In genomic region chr13:110478405-110479214, GRCh38 we compare ENCODE assay signal across 26 cellular contexts.
DNase-seq lines count a peak whose midpoint lies in the region; ATAC-seq, FAIRE-seq and TF ChIP-seq lines count a peak whose summit lies in the region.
"Had no signal": no experiment of that assay in that cellular context is flagged by ENCODE, and none has a peak within 500 bp of the region (broad histone marks: within the 10 kb centered on the region; RNA-seq: fewer than 3 reads in every experiment).

No MANE protein-coding gene starts in this region.

- TF ChIP-seq POLR2A in right lobe of liver (IDR thresholded peaks at IDR 0.05) (no peak), HepG2 (IDR thresholded peaks at IDR 0.05; ENCODE audit: insufficient read depth in 1 of 2, low read depth in 2 of 2, low read length in 2 of 2) (no peak)

- ATAC-seq in right lobe of liver (peak in 3 of 4 donors; percentile 13 to 25 (median 19)), HepG2 (no peak), sciatic nerve (peak; percentile 23), upper lobe of right lung (peak; percentile 6), HG03159 (IDR thresholded peaks at IDR 0.05; ENCODE audit: unreplicated experiment) (no peak)
- ATAC-seq: activated CD8-positive, alpha-beta T cell treated with anti-CD3 and anti-CD28 coated beads for 36 hours had no signal

- H3K4me2 ChIP-seq in HepG2 (ENCODE audit: low read depth, low read length): no peak overlapping the region

- no peak for FAIRE-seq in HepG2 (lab: Jason Lieb, UNC)
- FAIRE-seq: A204.1, GM12892 had no signal

- no peaks in the 10 kb centered on the region for H3K9me3 Mint-ChIP-seq in endothelial cell (ENCODE audit: unreplicated experiment)
- H3K9me3 Mint-ChIP-seq: activated CD8-positive, alpha-beta T cell treated with anti-CD3 and anti-CD28 coated beads for 36 hours; HFFc6; natural killer cell treated with Interleukin-12 subunit alpha and Interleukin-12 subunit beta and Interleukin-15 and Interleukin-18, amount 100 ng/mL, for 72 hours; type B pancreatic cell had no signal

- peaks cover 30% of the 10 kb centered on the region for H3K27me3 Mint-ChIP-seq in endothelial cell (ENCODE audit: unreplicated experiment)
- H3K27me3 Mint-ChIP-seq: activated CD8-positive, alpha-beta T cell treated with anti-CD3 and anti-CD28 coated beads for 36 hours; B cell had no signal

- no peaks in the 10 kb centered on the region for H3K4me1 ChIP-seq in right lobe of liver
- H3K4me1 ChIP-seq in HepG2 (ENCODE audit: insufficient read depth, low read length): peaks cover 21% of the 10 kb centered on the region
- H3K4me1 ChIP-seq in upper lobe of right lung: no peaks in the 10 kb centered on the region
- H3K4me1 ChIP-seq in HAP-1: no peaks in the 10 kb centered on the region
- H3K4me1 ChIP-seq: breast epithelium had no signal

- intact Hi-C loops in right lobe of liver (cut with DNase I) (no loop called here), HepG2 (cut with micrococcal nuclease; ENCODE audit: unreplicated experiment) (no loop called here), sciatic nerve (cut with DNase I) (no loop called here), upper lobe of right lung (cut with DNase I) (no loop called here)

- H3K4me3 ChIP-seq in right lobe of liver: no peak overlapping the region
- no peak overlapping the region for H3K4me3 ChIP-seq in HepG2 (replicated peaks in 1 of 3; ENCODE audit: insufficient read depth in 1 of 3, low read depth in 2 of 3, low read length in 3 of 3)
- H3K4me3 ChIP-seq in upper lobe of right lung: no peak overlapping the region
- no peak overlapping the region for H3K4me3 ChIP-seq in HAP-1
- H3K4me3 ChIP-seq: breast epithelium had no signal

- H4K20me1 ChIP-seq in HepG2 (ENCODE audit: insufficient read depth, low read length): no peaks in the 10 kb centered on the region

- TF ChIP-seq CTCF in right lobe of liver (IDR thresholded peaks at IDR 0.05) (no peak), HepG2 (CRISPR knock-in tag; IDR thresholded peaks at IDR 0.05) (no peak), endothelial cell (IDR thresholded peaks at IDR 0.05; ENCODE audit: unreplicated experiment) (no peak), upper lobe of right lung (IDR thresholded peaks at IDR 0.05) (no peak)

- H3K36me3 ChIP-seq in right lobe of liver: no peaks in the 10 kb centered on the region
- H3K36me3 ChIP-seq in HepG2 (replicated peaks in 1 of 2; ENCODE audit: control insufficient read depth in 1 of 2, insufficient read depth in 2 of 2, low read length in 2 of 2): no peaks in the 10 kb centered on the region
- peaks cover 34% of the 10 kb centered on the region for H3K36me3 ChIP-seq in upper lobe of right lung
- H3K36me3 ChIP-seq in HAP-1 (replicated peaks): no peaks in the 10 kb centered on the region
- H3K36me3 ChIP-seq: breast epithelium had no signal

- DNase-seq in right lobe of liver (no peak), HepG2 (ENCODE audit: low spot score) (no peak), endothelial cell (ENCODE audit: low spot score) (no peak), sciatic nerve (ENCODE audit: low spot score) (no peak), upper lobe of right lung (no peak), HAP-1 (ENCODE audit: low spot score in 2 of 2) (no peak), NCI-H128 (lab: John Stamatoyannopoulos, UW; ENCODE audit: unreplicated experiment) (no peak)
- DNase-seq: activated CD8-positive, alpha-beta T cell treated with anti-CD3 and anti-CD28 coated beads for 36 hours; activated gamma-delta T cell; activated T-cell treated with anti-CD3 and anti-CD28 coated beads for 4 hours; COR-L47; DMS79 treated with DMSO at 0.1 percent for 48 hours; HFFc6; Kasumi-1; NCI-H1417; NCI-H2107; NCI-H526 treated with DMSO at 0.1 percent for 48 hours; stimulated activated CD4-positive, alpha-beta T cell treated with anti-CD3 and anti-CD28 coated beads, Interleukin-1b, Interleukin-23, amount 100 ng/mL, for 48 hours; T1000 had no signal

- peak overlapping the region; percentile 42 for H3K4me3 Mint-ChIP-seq in endothelial cell (ENCODE audit: unreplicated experiment)
- H3K4me3 Mint-ChIP-seq: activated CD8-positive, alpha-beta T cell treated with anti-CD3 and anti-CD28 coated beads for 36 hours; B cell; HFFc6; natural killer cell treated with Interleukin-12 subunit alpha and Interleukin-12 subunit beta and Interleukin-15 and Interleukin-18, amount 100 ng/mL, for 72 hours; type B pancreatic cell had no signal

- no peak overlapping the region for H2AFZ ChIP-seq in HepG2 (ENCODE audit: low read length)

- no peak for TF ChIP-seq EP300 in HepG2 (IDR thresholded peaks at IDR 0.05; ENCODE audit: low read depth in 2 of 2, low read length in 2 of 2)
- no peak for TF ChIP-seq EP300 in HepG2 (CRISPR knock-in tag; IDR thresholded peaks at IDR 0.05; ENCODE audit: borderline replicate concordance)

- no peaks in the 10 kb centered on the region for H3K79me2 ChIP-seq in HepG2 (ENCODE audit: insufficient read depth, low read length)

- no TSS peak for BruUV-seq in HepG2 (replicated peaks; lab: Mats Ljungman, UMichigan)

- POLR2A ChIA-PET in HepG2 (lab: Yijun Ruan, JAX): no interaction called here

- H3K27ac ChIP-seq in right lobe of liver (no peak overlapping the region), HepG2 (ENCODE audit: extremely low read length, insufficient read depth, low read length) (no peak overlapping the region), upper lobe of right lung (no peak overlapping the region)
- H3K27ac ChIP-seq: breast epithelium had no signal

- in situ Hi-C loops in HepG2 (cut with HindIII; ENCODE audit: extremely low pct_ligation_motif_present, low pct_unique_long_range_greater_than_20kb) (no loop called here), HAP-1 (cut with MboI; ENCODE audit: low sequenced_read_pairs) (no loop called here)

- H3K27me3 ChIP-seq in right lobe of liver (no peaks in the 10 kb centered on the region), HepG2 (ENCODE audit: control insufficient read depth in 1 of 2, insufficient read depth in 2 of 2, low read length in 2 of 2) (peaks cover 1 to 79% of the 10 kb centered on the region in 2 experiments), upper lobe of right lung (no peaks in the 10 kb centered on the region), HAP-1 (ENCODE audit: low read depth) (no peaks in the 10 kb centered on the region)
- H3K27me3 ChIP-seq: breast epithelium had no signal

- TF ChIP-seq RAD21 in HepG2 (CRISPR knock-in tag; IDR thresholded peaks at IDR 0.05): no peak

- peaks cover 19% of the 10 kb centered on the region for H3K4me1 Mint-ChIP-seq in endothelial cell (ENCODE audit: unreplicated experiment)

- no peak overlapping the region for H3K9ac ChIP-seq in HepG2 (ENCODE audit: insufficient read depth, low read depth, low read length)

- no peaks in the 10 kb centered on the region for H3K9me3 ChIP-seq in right lobe of liver
- no peaks in the 10 kb centered on the region for H3K9me3 ChIP-seq in HepG2 (ENCODE audit: low read length)
- H3K9me3 ChIP-seq in upper lobe of right lung: no peaks in the 10 kb centered on the region
- no peaks in the 10 kb centered on the region for H3K9me3 ChIP-seq in HAP-1
- H3K9me3 ChIP-seq: breast epithelium had no signal

- 96% methylated on average over 4 of the region's 16 CpGs for WGBS in right lobe of liver (ENCODE audit: insufficient coverage, low coverage, low lambda C conversion rate, missing lambda C conversion rate)
- 71% methylated on average over 11 of the region's 16 CpGs for WGBS in HepG2 (ENCODE audit: low lambda C conversion rate)

- CTCF ChIA-PET in HepG2 (lab: Yijun Ruan, JAX; ENCODE audit: low intra/inter-chr PET ratio, low total read pairs): no interaction called here

- H3K27ac Mint-ChIP-seq in endothelial cell (ENCODE audit: unreplicated experiment): peak overlapping the region; percentile 81
- H3K27ac Mint-ChIP-seq: activated CD8-positive, alpha-beta T cell treated with anti-CD3 and anti-CD28 coated beads for 36 hours; B cell; HFFc6; natural killer cell treated with Interleukin-12 subunit alpha and Interleukin-12 subunit beta and Interleukin-15 and Interleukin-18, amount 100 ng/mL, for 72 hours; type B pancreatic cell had no signal

- peaks cover 77% of the 10 kb centered on the region for H3K36me3 Mint-ChIP-seq in endothelial cell (ENCODE audit: low read depth, unreplicated experiment)
- H3K36me3 Mint-ChIP-seq: natural killer cell treated with Interleukin-12 subunit alpha and Interleukin-12 subunit beta and Interleukin-15 and Interleukin-18, amount 100 ng/mL, for 72 hours had no signal

TF ChIP-seq in HepG2, 621 proteins besides CTCF, POLR2A, EP300 and RAD21:
- no peak for TF ChIP-seq NCOA5 (CRISPR knock-in tag; IDR thresholded peaks at IDR 0.05)
TF ChIP-seq in HepG2: peak in this region for 0.

Comparison
In these comparisons a context has a peak if more than half of its experiments do, and no peak if none do; other contexts are left out.
1. ATAC-seq: peak in right lobe of liver (3 of 4), sciatic nerve (single experiment) and upper lobe of right lung (single experiment); none in HepG2 (single experiment) and HG03159 (single experiment).